15 cellular contexts compared by ENCODE assay signal in the genomic region with DNA sequence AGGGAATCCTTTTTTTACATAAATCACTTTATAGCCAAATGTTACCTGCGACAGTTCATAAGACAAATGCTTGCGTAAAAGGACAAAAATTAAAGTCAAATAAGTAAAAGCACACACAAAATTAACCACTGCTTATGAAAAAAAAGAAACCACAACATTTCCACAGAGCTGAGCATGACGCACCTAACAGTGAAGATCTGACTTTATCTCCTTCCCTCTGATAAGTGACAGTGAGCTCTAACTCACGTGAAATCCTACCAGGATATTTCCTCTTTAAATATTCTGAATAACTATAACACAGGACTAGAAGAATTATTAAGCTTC.
DNase-seq lines count a peak whose midpoint lies in the region; ATAC-seq and TF ChIP-seq lines count a peak whose summit lies in the region.
"Had no signal": no experiment of that assay in that cellular context is flagged by ENCODE, and none has a peak within 500 bp of the region (broad histone marks: within the 10 kb centered on the region; RNA-seq: fewer than 3 reads in every experiment).

No MANE protein-coding gene starts in this region.

- peak; percentile 49 for ATAC-seq in central memory CD8-positive, alpha-beta T cell (replicated peaks; ENCODE audit: extremely low read depth, poor library complexity, severe bottlenecking)
- ATAC-seq in upper lobe of right lung (no peak), HG03108 (IDR thresholded peaks at IDR 0.05; ENCODE audit: unreplicated experiment) (no peak)

- no peak for DNase-seq in activated naive CD4-positive, alpha-beta T cell treated with Interleukin-2 at 50 U/mL for 16 hours
- DNase-seq in NOMO-1 treated with dmso at 0.1 percent for 144 hours (lab: John Stamatoyannopoulos, UW; ENCODE audit: unreplicated experiment) (peak; percentile 23), upper lobe of right lung (no peak), hepatic stellate cell (ENCODE audit: low spot score) (no peak), foreskin melanocyte (no peak)
- no peak for DNase-seq in central memory CD8-positive, alpha-beta T cell (ENCODE audit: low spot score in 2 of 2)
- DNase-seq: cortex of kidney; H7; NCI-H69; psoas muscle; SHP77 treated with DMSO at 0.1 percent for 48 hours; stimulated activated CD4-positive, alpha-beta T cell treated with anti-CD3 and anti-CD28 coated beads, Interleukin-1b, Interleukin-23, amount 100 ng/mL, for 48 hours had no signal

- H3K27me3 Mint-ChIP-seq in activated naive CD4-positive, alpha-beta T cell treated with anti-CD3 and anti-CD28 coated beads, Interleukin-2, amount 50 U/mL, for 24 hours: no peaks in the 10 kb centered on the region
- no peaks in the 10 kb centered on the region for H3K27me3 Mint-ChIP-seq in central memory CD8-positive, alpha-beta T cell

- H3K4me3 Mint-ChIP-seq in activated naive CD4-positive, alpha-beta T cell treated with anti-CD3 and anti-CD28 coated beads, Interleukin-2, amount 50 U/mL, for 24 hours: peak overlapping the region; percentile 15
- H3K4me3 Mint-ChIP-seq in central memory CD8-positive, alpha-beta T cell: no peak overlapping the region
- H3K4me3 Mint-ChIP-seq: mesothelial cell of epicardium had no signal

- H3K9me3 ChIP-seq in upper lobe of right lung: no peaks in the 10 kb centered on the region
- H3K9me3 ChIP-seq: psoas muscle had no signal

- TF ChIP-seq CTCF in upper lobe of right lung (IDR thresholded peaks at IDR 0.05): no peak

- no peaks in the 10 kb centered on the region for H3K27me3 ChIP-seq in upper lobe of right lung

- intact Hi-C loops in upper lobe of right lung (cut with DNase I): no loop called here

- H3K27ac Mint-ChIP-seq in activated naive CD4-positive, alpha-beta T cell treated with anti-CD3 and anti-CD28 coated beads, Interleukin-2, amount 50 U/mL, for 24 hours: peak overlapping the region; percentile 10
- H3K27ac Mint-ChIP-seq in central memory CD8-positive, alpha-beta T cell (ENCODE audit: low read depth): peak overlapping the region; percentile 32
- H3K27ac Mint-ChIP-seq: mesothelial cell of epicardium had no signal

- H3K36me3 Mint-ChIP-seq in activated naive CD4-positive, alpha-beta T cell treated with anti-CD3 and anti-CD28 coated beads, Interleukin-2, amount 50 U/mL, for 24 hours: peaks cover 34% of the 10 kb centered on the region
- H3K36me3 Mint-ChIP-seq in central memory CD8-positive, alpha-beta T cell (ENCODE audit: insufficient read depth): peaks cover 18% of the 10 kb centered on the region
- H3K36me3 Mint-ChIP-seq: mesothelial cell of epicardium had no signal

- H3K4me1 Mint-ChIP-seq in activated naive CD4-positive, alpha-beta T cell treated with anti-CD3 and anti-CD28 coated beads, Interleukin-2, amount 50 U/mL, for 24 hours: peaks cover 62% of the 10 kb centered on the region
- H3K4me1 Mint-ChIP-seq in central memory CD8-positive, alpha-beta T cell: peaks cover 10% of the 10 kb centered on the region
- H3K4me1 Mint-ChIP-seq: mesothelial cell of epicardium had no signal

- no peaks in the 10 kb centered on the region for H3K36me3 ChIP-seq in upper lobe of right lung

- H3K4me1 ChIP-seq in upper lobe of right lung: no peaks in the 10 kb centered on the region
- H3K4me1 ChIP-seq: psoas muscle had no signal

- H3K4me3 ChIP-seq in upper lobe of right lung: no peak overlapping the region
- H3K4me3 ChIP-seq: psoas muscle had no signal

- H3K27ac ChIP-seq in upper lobe of right lung: peak overlapping the region; percentile 31
- H3K27ac ChIP-seq: psoas muscle had no signal

- H3K9me3 Mint-ChIP-seq in activated naive CD4-positive, alpha-beta T cell treated with anti-CD3 and anti-CD28 coated beads, Interleukin-2, amount 50 U/mL, for 24 hours: no peaks in the 10 kb centered on the region
- no peaks in the 10 kb centered on the region for H3K9me3 Mint-ChIP-seq in central memory CD8-positive, alpha-beta T cell
- H3K9me3 Mint-ChIP-seq: mesothelial cell of epicardium had no signal
